In the genomic region with DNA sequence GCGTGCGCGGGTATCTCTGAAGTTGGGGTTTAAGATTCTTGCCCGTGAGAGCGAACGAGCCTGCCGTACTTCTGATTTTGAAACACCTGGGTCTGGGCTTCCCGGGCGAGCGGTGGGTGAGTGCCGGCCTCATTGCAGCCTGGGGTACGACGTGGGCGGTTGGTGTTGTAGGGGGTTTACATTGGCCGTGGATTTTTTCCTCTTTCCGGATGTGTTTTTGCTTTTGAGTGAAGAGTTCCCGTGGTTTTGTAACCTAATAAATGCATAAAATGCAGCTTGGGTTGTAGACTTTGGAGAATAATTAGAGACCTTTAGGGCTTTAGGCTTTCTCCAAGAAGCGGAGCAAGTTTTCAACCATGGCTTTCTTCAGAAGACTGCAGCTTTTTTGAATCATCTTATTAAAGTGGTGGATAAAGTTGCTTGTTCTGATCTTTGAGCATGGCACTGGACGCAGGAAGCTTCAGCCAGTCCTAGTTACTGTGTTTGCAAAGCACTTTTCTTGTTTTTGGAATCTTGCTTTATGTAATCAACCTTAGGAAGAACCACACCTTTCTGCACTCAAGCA, we compare ENCODE assay signal across 1 cellular context.
TF ChIP-seq lines count a peak whose summit lies in the region.

No MANE protein-coding gene starts in this region.

TF ChIP-seq in HepG2, 621 proteins besides CTCF, POLR2A, EP300 and RAD21 (continued from another document and continues in another):
- TF ChIP-seq, protein P1, sequence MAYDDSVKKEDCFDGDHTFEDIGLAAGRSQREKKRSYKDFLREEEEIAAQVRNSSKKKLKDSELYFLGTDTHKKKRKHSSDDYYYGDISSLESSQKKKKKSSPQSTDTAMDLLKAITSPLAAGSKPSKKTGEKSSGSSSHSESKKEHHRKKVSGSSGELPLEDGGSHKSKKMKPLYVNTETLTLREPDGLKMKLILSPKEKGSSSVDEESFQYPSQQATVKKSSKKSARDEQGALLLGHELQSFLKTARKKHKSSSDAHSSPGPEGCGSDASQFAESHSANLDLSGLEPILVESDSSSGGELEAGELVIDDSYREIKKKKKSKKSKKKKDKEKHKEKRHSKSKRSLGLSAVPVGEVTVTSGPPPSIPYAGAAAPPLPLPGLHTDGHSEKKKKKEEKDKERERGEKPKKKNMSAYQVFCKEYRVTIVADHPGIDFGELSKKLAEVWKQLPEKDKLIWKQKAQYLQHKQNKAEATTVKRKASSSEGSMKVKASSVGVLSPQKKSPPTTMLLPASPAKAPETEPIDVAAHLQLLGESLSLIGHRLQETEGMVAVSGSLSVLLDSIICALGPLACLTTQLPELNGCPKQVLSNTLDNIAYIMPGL (CRISPR knock-in tag; IDR thresholded peaks at IDR 0.05; ENCODE audit: borderline replicate concordance in 1 of 2, low read depth in 1 of 2): 0 out of 4 replicates have a peak, but pooled peaks of 1 of the 2 experiments have one; percentile 14
- TF ChIP-seq U2AF2 (IDR thresholded peaks at IDR 0.05; ENCODE audit: low read depth, low read length) (no peak), SOX13 (IDR thresholded peaks at IDR 0.05) (no peak), SOX13 (CRISPR knock-in tag; conservative IDR thresholded peaks at IDR 0.05 in 1 of 2, IDR thresholded peaks at IDR 0.05 in 1 of 2) (no peak), ZNF431 (CRISPR knock-in tag; IDR thresholded peaks at IDR 0.05; ENCODE audit: borderline replicate concordance, low read depth) (no peak), HMG20B (CRISPR knock-in tag; conservative IDR thresholded peaks at IDR 0.05) (no peak), ATF7 (IDR thresholded peaks at IDR 0.05) (no peak), ATF7 (CRISPR knock-in tag; IDR thresholded peaks at IDR 0.05) (no peak), EEA1 (CRISPR knock-in tag; IDR thresholded peaks at IDR 0.05; ENCODE audit: borderline replicate concordance) (no peak), ZNF891 (CRISPR knock-in tag; IDR thresholded peaks at IDR 0.05) (no peak), MXD4 (CRISPR knock-in tag; IDR thresholded peaks at IDR 0.05) (0 out of 2 replicates have a peak, but pooled peaks have one; percentile 7), RBM22 (optimal IDR thresholded peaks at IDR 0.05; ENCODE audit: low read length) (no peak), SOX6 (IDR thresholded peaks at IDR 0.05) (no peak), SOX6 (CRISPR knock-in tag; IDR thresholded peaks at IDR 0.05) (no peak), ELF4 (CRISPR knock-in tag; IDR thresholded peaks at IDR 0.05; ENCODE audit: borderline replicate concordance) (no peak), BRD4 (CRISPR knock-in tag; IDR thresholded peaks at IDR 0.05) (0 out of 2 replicates have a peak, but pooled peaks have one; percentile 1), ZNF556 (CRISPR knock-in tag; IDR thresholded peaks at IDR 0.05; ENCODE audit: borderline replicate concordance) (no peak), ASH2L (IDR thresholded peaks at IDR 0.05; ENCODE audit: insufficient read length, low read depth, low read length) (peak; percentile 26), ZNF160 (CRISPR knock-in tag; IDR thresholded peaks at IDR 0.05) (no peak), ERF (CRISPR knock-in tag; IDR thresholded peaks at IDR 0.05) (no peak), HHEX (CRISPR knock-in tag; IDR thresholded peaks at IDR 0.05) (no peak), CBX1 (IDR thresholded peaks at IDR 0.05; ENCODE audit: low read depth) (peak; percentile 9), ZNF879 (CRISPR knock-in tag; IDR thresholded peaks at IDR 0.05) (no peak), CEBPZ (IDR thresholded peaks at IDR 0.05; ENCODE audit: low read length) (no peak), ZNF512 (CRISPR knock-in tag; IDR thresholded peaks at IDR 0.05) (no peak), ZNF33B (CRISPR knock-in tag; IDR thresholded peaks at IDR 0.05) (no peak), FOXK1 (CRISPR knock-in tag; IDR thresholded peaks at IDR 0.05; ENCODE audit: borderline replicate concordance, low read depth) (no peak), NFAT5 (CRISPR knock-in tag; IDR thresholded peaks at IDR 0.05) (no peak), ZNF337 (CRISPR knock-in tag; IDR thresholded peaks at IDR 0.05; ENCODE audit: borderline replicate concordance, low read depth) (no peak), NFIC (IDR thresholded peaks at IDR 0.05; ENCODE audit: low read length) (peak; percentile 39; the same call in 1 of the 2 replicates), SP4 (CRISPR knock-in tag; IDR thresholded peaks at IDR 0.05) (no peak), ZNF251 (CRISPR knock-in tag; IDR thresholded peaks at IDR 0.05) (no peak), SIN3B (IDR thresholded peaks at IDR 0.05; ENCODE audit: low read length) (peak; percentile 94; the same call in 1 of the 2 replicates)
- TF ChIP-seq, protein P2, sequence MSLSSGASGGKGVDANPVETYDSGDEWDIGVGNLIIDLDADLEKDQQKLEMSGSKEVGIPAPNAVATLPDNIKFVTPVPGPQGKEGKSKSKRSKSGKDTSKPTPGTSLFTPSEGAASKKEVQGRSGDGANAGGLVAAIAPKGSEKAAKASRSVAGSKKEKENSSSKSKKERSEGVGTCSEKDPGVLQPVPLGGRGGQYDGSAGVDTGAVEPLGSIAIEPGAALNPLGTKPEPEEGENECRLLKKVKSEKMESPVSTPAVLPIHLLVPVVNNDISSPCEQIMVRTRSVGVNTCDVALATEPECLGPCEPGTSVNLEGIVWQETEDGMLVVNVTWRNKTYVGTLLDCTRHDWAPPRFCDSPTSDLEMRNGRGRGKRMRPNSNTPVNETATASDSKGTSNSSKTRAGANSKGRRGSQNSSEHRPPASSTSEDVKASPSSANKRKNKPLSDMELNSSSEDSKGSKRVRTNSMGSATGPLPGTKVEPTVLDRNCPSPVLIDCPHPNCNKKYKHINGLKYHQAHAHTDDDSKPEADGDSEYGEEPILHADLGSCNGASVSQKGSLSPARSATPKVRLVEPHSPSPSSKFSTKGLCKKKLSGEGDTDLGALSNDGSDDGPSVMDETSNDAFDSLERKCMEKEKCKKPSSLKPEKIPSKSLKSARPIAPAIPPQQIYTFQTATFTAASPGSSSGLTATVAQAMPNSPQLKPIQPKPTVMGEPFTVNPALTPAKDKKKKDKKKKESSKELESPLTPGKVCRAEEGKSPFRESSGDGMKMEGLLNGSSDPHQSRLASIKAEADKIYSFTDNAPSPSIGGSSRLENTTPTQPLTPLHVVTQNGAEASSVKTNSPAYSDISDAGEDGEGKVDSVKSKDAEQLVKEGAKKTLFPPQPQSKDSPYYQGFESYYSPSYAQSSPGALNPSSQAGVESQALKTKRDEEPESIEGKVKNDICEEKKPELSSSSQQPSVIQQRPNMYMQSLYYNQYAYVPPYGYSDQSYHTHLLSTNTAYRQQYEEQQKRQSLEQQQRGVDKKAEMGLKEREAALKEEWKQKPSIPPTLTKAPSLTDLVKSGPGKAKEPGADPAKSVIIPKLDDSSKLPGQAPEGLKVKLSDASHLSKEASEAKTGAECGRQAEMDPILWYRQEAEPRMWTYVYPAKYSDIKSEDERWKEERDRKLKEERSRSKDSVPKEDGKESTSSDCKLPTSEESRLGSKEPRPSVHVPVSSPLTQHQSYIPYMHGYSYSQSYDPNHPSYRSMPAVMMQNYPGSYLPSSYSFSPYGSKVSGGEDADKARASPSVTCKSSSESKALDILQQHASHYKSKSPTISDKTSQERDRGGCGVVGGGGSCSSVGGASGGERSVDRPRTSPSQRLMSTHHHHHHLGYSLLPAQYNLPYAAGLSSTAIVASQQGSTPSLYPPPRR (CRISPR knock-in tag; IDR thresholded peaks at IDR 0.05; ENCODE audit: borderline replicate concordance): no peak
- TF ChIP-seq, protein P3, sequence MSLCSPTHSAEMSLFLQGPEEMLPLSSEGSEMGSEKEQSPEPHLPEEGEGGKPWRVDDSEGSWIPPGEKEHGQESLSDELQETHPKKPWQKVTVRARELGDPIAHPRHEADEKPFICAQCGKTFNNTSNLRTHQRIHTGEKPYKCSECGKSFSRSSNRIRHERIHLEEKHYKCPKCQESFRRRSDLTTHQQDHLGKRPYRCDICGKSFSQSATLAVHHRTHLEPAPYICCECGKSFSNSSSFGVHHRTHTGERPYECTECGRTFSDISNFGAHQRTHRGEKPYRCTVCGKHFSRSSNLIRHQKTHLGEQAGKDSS (CRISPR knock-in tag; IDR thresholded peaks at IDR 0.05; ENCODE audit: borderline replicate concordance, low read depth): no peak
- TF ChIP-seq, protein P4, sequence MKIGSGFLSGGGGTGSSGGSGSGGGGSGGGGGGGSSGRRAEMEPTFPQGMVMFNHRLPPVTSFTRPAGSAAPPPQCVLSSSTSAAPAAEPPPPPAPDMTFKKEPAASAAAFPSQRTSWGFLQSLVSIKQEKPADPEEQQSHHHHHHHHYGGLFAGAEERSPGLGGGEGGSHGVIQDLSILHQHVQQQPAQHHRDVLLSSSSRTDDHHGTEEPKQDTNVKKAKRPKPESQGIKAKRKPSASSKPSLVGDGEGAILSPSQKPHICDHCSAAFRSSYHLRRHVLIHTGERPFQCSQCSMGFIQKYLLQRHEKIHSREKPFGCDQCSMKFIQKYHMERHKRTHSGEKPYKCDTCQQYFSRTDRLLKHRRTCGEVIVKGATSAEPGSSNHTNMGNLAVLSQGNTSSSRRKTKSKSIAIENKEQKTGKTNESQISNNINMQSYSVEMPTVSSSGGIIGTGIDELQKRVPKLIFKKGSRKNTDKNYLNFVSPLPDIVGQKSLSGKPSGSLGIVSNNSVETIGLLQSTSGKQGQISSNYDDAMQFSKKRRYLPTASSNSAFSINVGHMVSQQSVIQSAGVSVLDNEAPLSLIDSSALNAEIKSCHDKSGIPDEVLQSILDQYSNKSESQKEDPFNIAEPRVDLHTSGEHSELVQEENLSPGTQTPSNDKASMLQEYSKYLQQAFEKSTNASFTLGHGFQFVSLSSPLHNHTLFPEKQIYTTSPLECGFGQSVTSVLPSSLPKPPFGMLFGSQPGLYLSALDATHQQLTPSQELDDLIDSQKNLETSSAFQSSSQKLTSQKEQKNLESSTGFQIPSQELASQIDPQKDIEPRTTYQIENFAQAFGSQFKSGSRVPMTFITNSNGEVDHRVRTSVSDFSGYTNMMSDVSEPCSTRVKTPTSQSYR (CRISPR knock-in tag; IDR thresholded peaks at IDR 0.05; ENCODE audit: borderline replicate concordance): no peak
